ENCODE assay signal across 10 cellular contexts in genomic region chr1:224928906-224929305, GRCh38. TPM values are rescaled to one million over a fixed set of nuclear protein-coding genes. Genes with fewer than 3 reads are reported as not detected.
DNase-seq lines count a peak whose midpoint lies in the region; ATAC-seq and TF ChIP-seq lines count a peak whose summit lies in the region.
"Had no signal": no experiment of that assay in that cellular context is flagged by ENCODE, and none has a peak within 500 bp of the region (broad histone marks: within the 10 kb centered on the region; RNA-seq: fewer than 3 reads in every experiment).

No MANE protein-coding gene starts in this region.

- TF ChIP-seq POLR2A in right lobe of liver (IDR thresholded peaks at IDR 0.05) (no peak), thyroid gland (IDR thresholded peaks at IDR 0.05) (no peak)

- H3K79me2 ChIP-seq in mesendoderm (ENCODE audit: control insufficient read depth, insufficient read depth, low read length) = peaks cover 4% of the 10 kb centered on the region

- no peak overlapping the region for H3K23ac ChIP-seq in mesendoderm (ENCODE audit: low read length)

- no peak overlapping the region for H2AK5ac ChIP-seq in mesendoderm (ENCODE audit: low read length)

- H2BK5ac ChIP-seq in mesendoderm (ENCODE audit: low read length) = no peak overlapping the region

- H3K56ac ChIP-seq in mesendoderm (ENCODE audit: low read length) = no peak overlapping the region

- H3K4me2 ChIP-seq in mesendoderm (ENCODE audit: low read length) = no peak overlapping the region

- H3K4me3 ChIP-seq in right lobe of liver (peak overlapping the region; percentile 52 to 77 (median 61)), thyroid gland (replicated peaks in 1 of 3) (peak overlapping the region; percentile 7 to 62 (median 60)), mesendoderm (ENCODE audit: low read length) (no peak overlapping the region)

- H4K5ac ChIP-seq in mesendoderm (ENCODE audit: low read length) = no peak overlapping the region

- H3K36me3 ChIP-seq in right lobe of liver (no peaks in the 10 kb centered on the region), thyroid gland (no peaks in the 10 kb centered on the region), mesendoderm (ENCODE audit: control insufficient read depth, insufficient read depth, low read length) (no peaks in the 10 kb centered on the region)
- H3K36me3 ChIP-seq: heart right ventricle had no signal

- no peak overlapping the region for H3K9ac ChIP-seq in mesendoderm (ENCODE audit: low read length)

- peak overlapping the region; percentile 63 for H3K4me3 Mint-ChIP-seq in activated CD4-positive, alpha-beta T cell treated with anti-CD3 and anti-CD28 coated beads for 36 hours
- peak overlapping the region; percentile 79 for H3K4me3 Mint-ChIP-seq in chondrocyte (ENCODE audit: unreplicated experiment)

- H3K27me3 ChIP-seq in right lobe of liver (no peaks in the 10 kb centered on the region), thyroid gland (no peaks in the 10 kb centered on the region), mesendoderm (ENCODE audit: insufficient read depth, low read length, poor library complexity) (no peaks in the 10 kb centered on the region)

- peaks cover 21% of the 10 kb centered on the region for H3K9me3 Mint-ChIP-seq in activated CD4-positive, alpha-beta T cell treated with anti-CD3 and anti-CD28 coated beads for 36 hours (ENCODE audit: low read depth)
- H3K9me3 Mint-ChIP-seq in chondrocyte (ENCODE audit: low read depth) = peaks cover 26% of the 10 kb centered on the region

- no peak overlapping the region for H3K18ac ChIP-seq in mesendoderm (ENCODE audit: low read length)

- TF ChIP-seq CTCF in chondrocyte (IDR thresholded peaks at IDR 0.05) (no peak), right lobe of liver (IDR thresholded peaks at IDR 0.05) (no peak), thyroid gland (IDR thresholded peaks at IDR 0.05) (no peak)

- intact Hi-C loops in activated CD4-positive, alpha-beta T cell treated with anti-CD3 and anti-CD28 coated beads for 36 hours (cut with DNase I, micrococcal nuclease) = no loop called here
- intact Hi-C loops in right lobe of liver (cut with DNase I) (no loop called here), thyroid gland (cut with DNase I) (loop anchor here (10.0 kb wide), 2 partner anchors 284 to 414 kb away; no protein-coding TSS in a partner anchor)

- H4K8ac ChIP-seq in mesendoderm (ENCODE audit: low read depth, low read length) = no peak overlapping the region

- H3K27ac ChIP-seq in right lobe of liver (peak overlapping the region in 2 of 3 donors; percentile 35 to 64), thyroid gland (peak overlapping the region; percentile 48 to 75 (median 59)), mesendoderm (ENCODE audit: low read depth, low read length) (no peak overlapping the region)

- DNase-seq in activated CD4-positive, alpha-beta T cell treated with anti-CD3 and anti-CD28 coated beads for 36 hours = no peak
- DNase-seq in activated CD4-positive, alpha-beta T cell treated with anti-CD3 and anti-CD28 coated beads, Interleukin-2, amount 50 U/mL, for 1 hour = no peak
- DNase-seq in chondrocyte (ENCODE audit: low spot score) = no peak
- no peak for DNase-seq in right lobe of liver
- no peak for DNase-seq in thyroid gland
- no peak for DNase-seq in mesendoderm
- no peak for DNase-seq in NCI-H748 treated with DMSO at 0.1 percent for 48 hours (lab: John Stamatoyannopoulos, UW)

- peaks cover 12% of the 10 kb centered on the region for H3K36me3 Mint-ChIP-seq in activated CD4-positive, alpha-beta T cell treated with anti-CD3 and anti-CD28 coated beads for 36 hours (ENCODE audit: low read depth)
- peaks cover 20% of the 10 kb centered on the region for H3K36me3 Mint-ChIP-seq in chondrocyte (ENCODE audit: low read depth)

- no peaks in the 10 kb centered on the region for H3K4me1 Mint-ChIP-seq in activated CD4-positive, alpha-beta T cell treated with anti-CD3 and anti-CD28 coated beads for 36 hours
- peaks cover 10% of the 10 kb centered on the region for H3K4me1 Mint-ChIP-seq in chondrocyte (ENCODE audit: low read depth)

- no peak overlapping the region for H2BK120ac ChIP-seq in mesendoderm (ENCODE audit: low read depth, low read length)

- CTCF ChIA-PET in activated CD4-positive, alpha-beta T cell treated with anti-CD3 and anti-CD28 coated beads for 36 hours (lab: Charles Lee) = no interaction called here

- no peak overlapping the region for H2BK15ac ChIP-seq in mesendoderm (replicated peaks; ENCODE audit: low read depth)

- no peak overlapping the region for H3K27ac Mint-ChIP-seq in activated CD4-positive, alpha-beta T cell treated with anti-CD3 and anti-CD28 coated beads for 36 hours
- no peak overlapping the region for H3K27ac Mint-ChIP-seq in chondrocyte (ENCODE audit: unreplicated experiment)

- WGBS in right lobe of liver (ENCODE audit: insufficient coverage, low coverage, low lambda C conversion rate, missing lambda C conversion rate) = 45% methylated on average over 4 of the region's 4 CpGs
- 64 to 73% methylated on average over 4 of the region's 4 CpGs for WGBS in thyroid gland, 2 donors
- no CpG with 5 or more reads among the region's 4 CpGs for WGBS in mesendoderm (ENCODE audit: extremely low coverage, insufficient coverage, low lambda C conversion rate)

- H3K79me1 ChIP-seq in mesendoderm (ENCODE audit: low read length) = peaks cover 5% of the 10 kb centered on the region

- POLR2A ChIA-PET in activated CD4-positive, alpha-beta T cell treated with anti-CD3 and anti-CD28 coated beads for 36 hours (lab: Charles Lee) = no interaction called here

- H3K9me3 ChIP-seq in right lobe of liver = peaks cover 0 to 4% (median 2%) of the 10 kb centered on the region in 4 donors
- H3K9me3 ChIP-seq in thyroid gland = no peaks in the 10 kb centered on the region

- no peak overlapping the region for H3K4ac ChIP-seq in mesendoderm (ENCODE audit: low read depth, low read length)

- no peak for ATAC-seq in activated CD4-positive, alpha-beta T cell treated with anti-CD3 and anti-CD28 coated beads for 36 hours
- ATAC-seq in right lobe of liver (no peak), GM18873 (IDR thresholded peaks at IDR 0.05; ENCODE audit: low FRiP score, unreplicated experiment) (no peak)

- H3K27me3 Mint-ChIP-seq in activated CD4-positive, alpha-beta T cell treated with anti-CD3 and anti-CD28 coated beads for 36 hours = peaks cover 32% of the 10 kb centered on the region
- no peaks in the 10 kb centered on the region for H3K27me3 Mint-ChIP-seq in chondrocyte (ENCODE audit: low read depth)

- H3K4me1 ChIP-seq in right lobe of liver (peaks cover 0 to 6% (median 0%) of the 10 kb centered on the region in 4 donors), thyroid gland (peaks cover 0 to 7% of the 10 kb centered on the region in 2 donors), mesendoderm (ENCODE audit: control insufficient read depth, low read depth, low read length) (no peaks in the 10 kb centered on the region)

RNA-seq across cellular contexts. Expression of gene DNAH14, which starts 0.6 kb away (rescaled TPM):
- total RNA-seq in activated CD4-positive, alpha-beta T cell treated with anti-CD3 and anti-CD28 coated beads for 36 hours = 1 to 10 TPM; 1.6 to 2.1 TPM
- total RNA-seq in chondrocyte = 15.3 to 28.1 TPM (median 16.0 TPM) in 3 replicates
- total RNA-seq in right lobe of liver = 10 to 100 TPM in 3 of 6 experiments, 1 to 10 TPM in 3; 8.0 to 17.1 (median 9.7) TPM
- 10 to 100 TPM; 60.5 to 75.9 (median 69.2) TPM for total RNA-seq in thyroid gland
- 27.2 TPM for polyA plus RNA-seq in mesendoderm (2013, experiment 1 of 2)
- polyA plus RNA-seq in mesendoderm (2013, experiment 2 of 2) = 27.8 TPM
- total RNA-seq: A172 had no signal
